8 cellular contexts compared by ENCODE assay signal in the genomic region with DNA sequence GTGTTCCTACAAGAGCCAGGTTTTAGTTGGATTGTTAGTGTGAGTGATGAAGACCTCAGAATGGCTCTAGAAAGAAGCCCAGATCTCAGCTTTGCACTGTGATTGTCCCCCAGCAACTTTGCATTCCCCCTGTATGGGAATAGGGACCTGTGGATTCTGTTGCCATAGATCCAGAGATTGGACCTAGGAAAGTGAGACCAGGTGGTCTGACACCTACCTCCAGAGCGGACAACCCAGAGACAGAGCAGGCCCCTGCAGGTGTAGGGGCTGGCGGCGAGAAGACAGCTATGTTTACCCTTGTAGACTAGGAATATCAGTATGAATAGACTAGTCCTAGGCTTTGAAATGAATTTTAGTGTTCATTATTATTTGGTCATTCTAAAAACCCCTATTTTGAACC. TPM values are rescaled to one million over a fixed set of nuclear protein-coding genes. Genes with fewer than 3 reads are reported as not detected.
DNase-seq lines count a peak whose midpoint lies in the region; ATAC-seq and TF ChIP-seq lines count a peak whose summit lies in the region.
"Had no signal": no experiment of that assay in that cellular context is flagged by ENCODE, and none has a peak within 500 bp of the region (broad histone marks: within the 10 kb centered on the region; RNA-seq: fewer than 3 reads in every experiment).

No MANE protein-coding gene starts in this region.

- 96% methylated on average over 3 of the region's 3 CpGs for WGBS in esophagus muscularis mucosa

- no peak overlapping the region for H3K4me3 ChIP-seq in DND-41 (ENCODE audit: low read depth in 1 of 2, low read length in 2 of 2)
- H3K4me3 ChIP-seq in Loucy (ENCODE audit: low read length, poor library complexity, severe bottlenecking): no peak overlapping the region
- no peak overlapping the region for H3K4me3 ChIP-seq in esophagus muscularis mucosa
- no peak overlapping the region for H3K4me3 ChIP-seq in skin epidermis
- H3K4me3 ChIP-seq: cardiac muscle cell had no signal

- ATAC-seq in DND-41 (ENCODE audit: insufficient read depth, low read depth): no peak
- ATAC-seq in HG03342 (IDR thresholded peaks at IDR 0.05; ENCODE audit: unreplicated experiment): no peak

- TF ChIP-seq CTCF in DND-41 (IDR thresholded peaks at IDR 0.05; ENCODE audit: borderline replicate concordance, extremely low read depth, low read length, poor library complexity, severe bottlenecking) (no peak), Loucy (conservative IDR thresholded peaks at IDR 0.05; ENCODE audit: low read length) (no peak), esophagus muscularis mucosa (IDR thresholded peaks at IDR 0.05) (no peak)

- no peaks in the 10 kb centered on the region for H3K9me3 ChIP-seq in DND-41 (ENCODE audit: insufficient read depth, low read length, severe bottlenecking)
- H3K9me3 ChIP-seq in Loucy (ENCODE audit: insufficient read depth, low read depth, low read length): no peaks in the 10 kb centered on the region
- H3K9me3 ChIP-seq in esophagus muscularis mucosa: no peaks in the 10 kb centered on the region

- intact Hi-C loops in esophagus muscularis mucosa (cut with DNase I): no loop called here

- H3K27me3 ChIP-seq in DND-41 (ENCODE audit: insufficient read depth, low read length, poor library complexity) (no peaks in the 10 kb centered on the region), Loucy (ENCODE audit: insufficient read depth, low read length, poor library complexity, severe bottlenecking) (no peaks in the 10 kb centered on the region), esophagus muscularis mucosa (no peaks in the 10 kb centered on the region)
- H3K27me3 ChIP-seq: cardiac muscle cell had no signal

- no peak for TF ChIP-seq EP300 in esophagus muscularis mucosa (IDR thresholded peaks at IDR 0.05)

- H3K9ac ChIP-seq in DND-41 (ENCODE audit: low read depth, low read length): peak overlapping the region; percentile 25
- H3K9ac ChIP-seq in Loucy (ENCODE audit: low read depth, low read length, poor library complexity, severe bottlenecking): peak overlapping the region; percentile 30

- H3K27ac ChIP-seq in DND-41 (ENCODE audit: low read length) (peak overlapping the region; percentile 79), esophagus muscularis mucosa (replicated peaks in 1 of 4) (peak overlapping the region; percentile 74 to 85 (median 80)), skin epidermis (peak overlapping the region in 18 of 21 experiments; percentile 13 to 88 (median 69))
- H3K27ac ChIP-seq: cardiac muscle cell had no signal

- H3K9me2 ChIP-seq in Loucy (replicated peaks; ENCODE audit: low read depth, low read length): no peaks in the 10 kb centered on the region

- H3K4me2 ChIP-seq in DND-41 (ENCODE audit: insufficient read depth, low read length) (peak overlapping the region; percentile 12; the same call in 1 of the 2 replicates), Loucy (ENCODE audit: low read depth, low read length, poor library complexity, severe bottlenecking) (peak overlapping the region; percentile 51)

- H2AFZ ChIP-seq in DND-41 (ENCODE audit: low read depth, low read length) (no peak overlapping the region), Loucy (ENCODE audit: low read length) (no peak overlapping the region)

- peaks cover 99% of the 10 kb centered on the region for H3K79me2 ChIP-seq in DND-41 (ENCODE audit: insufficient read depth, low read length)
- H3K79me2 ChIP-seq in Loucy (ENCODE audit: insufficient read depth, low read length): peaks cover 84% of the 10 kb centered on the region

- H3K36me3 ChIP-seq in DND-41 (ENCODE audit: insufficient read depth, low read length) (peaks cover 81% of the 10 kb centered on the region), Loucy (ENCODE audit: insufficient read depth, low read length) (no peaks in the 10 kb centered on the region), esophagus muscularis mucosa (no peaks in the 10 kb centered on the region)
- H3K36me3 ChIP-seq: cardiac muscle cell had no signal

- H4K20me1 ChIP-seq in DND-41 (ENCODE audit: insufficient read depth, low read length) (peaks cover 76% of the 10 kb centered on the region), Loucy (ENCODE audit: insufficient read depth, low read length, poor library complexity, severe bottlenecking) (no peaks in the 10 kb centered on the region)

- TF ChIP-seq POLR2A in esophagus muscularis mucosa (IDR thresholded peaks at IDR 0.05; ENCODE audit: low read depth): no peak

- DNase-seq in DND-41 (no peak), esophagus muscularis mucosa (ENCODE audit: extremely low spot score) (no peak), NCI-H2029 (lab: John Stamatoyannopoulos, UW) (no peak)
- DNase-seq in central memory CD4-positive, alpha-beta T cell: no peak

- no peaks in the 10 kb centered on the region for H3F3A ChIP-seq in Loucy (ENCODE audit: low read depth)

- H3K4me1 ChIP-seq in DND-41 (ENCODE audit: insufficient read depth, low read length): peaks cover 79% of the 10 kb centered on the region
- peaks cover 26% of the 10 kb centered on the region for H3K4me1 ChIP-seq in Loucy (ENCODE audit: insufficient read depth, low read length, poor library complexity, severe bottlenecking)
- H3K4me1 ChIP-seq in esophagus muscularis mucosa: peaks cover 77 to 94% (median 93%) of the 10 kb centered on the region in 4 donors

RNA-seq across cellular contexts. Expression of a gene that starts 53.6 kb away (rescaled TPM):
- 100 to 1,000 TPM in 1 of 4 donors, 10 to 100 TPM in 3; 20.6 to 289 (median 29.6) TPM for total RNA-seq in esophagus muscularis mucosa
